7 cellular contexts compared by ENCODE assay signal in the genomic region with DNA sequence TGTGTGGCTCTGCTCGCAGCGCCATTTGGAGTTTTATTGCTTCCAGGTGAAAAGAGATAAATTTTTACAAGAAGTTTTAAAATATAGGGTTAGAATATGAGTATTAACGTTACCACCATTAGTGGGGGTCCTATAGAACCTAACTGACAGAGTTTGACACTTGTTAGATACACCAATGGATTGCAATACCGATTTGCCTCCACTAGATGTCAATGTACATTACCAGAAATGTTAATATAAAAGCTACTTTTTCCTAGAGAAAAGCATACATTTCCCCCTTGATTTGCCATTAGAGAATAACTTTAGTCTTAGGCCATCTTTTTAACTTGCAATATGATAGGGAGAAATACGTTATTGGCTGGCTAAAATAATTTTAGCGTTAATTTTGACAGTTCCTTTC.
DNase-seq lines count a peak whose midpoint lies in the region; ATAC-seq and TF ChIP-seq lines count a peak whose summit lies in the region.

No MANE protein-coding gene starts in this region.

- H3K27me3 Mint-ChIP-seq in progenitor cell of endocrine pancreas: no peaks in the 10 kb centered on the region

- peak; percentile 1 for DNase-seq in NCI-H1092 (lab: John Stamatoyannopoulos, UW)
- DNase-seq in dedifferentiated amniotic fluid mesenchymal stem cell (ENCODE audit: extremely low spot score): peak; percentile 47
- no peak for DNase-seq in progenitor cell of endocrine pancreas (ENCODE audit: low spot score, unreplicated experiment)
- DNase-seq in activated CD4-positive, alpha-beta T cell treated with anti-CD3 and anti-CD28 coated beads, Interleukin-2, amount 50 U/mL, for 4 hours: no peak

- peak; percentile 63 for TF ChIP-seq CTCF in progenitor cell of endocrine pancreas (IDR thresholded peaks at IDR 0.05; ENCODE audit: unreplicated experiment)

- no peaks in the 10 kb centered on the region for H3K36me3 Mint-ChIP-seq in progenitor cell of endocrine pancreas (ENCODE audit: insufficient read depth)

- H3K4me3 Mint-ChIP-seq in progenitor cell of endocrine pancreas (ENCODE audit: low read depth): no peak overlapping the region

- no peaks in the 10 kb centered on the region for H3K4me1 Mint-ChIP-seq in progenitor cell of endocrine pancreas (ENCODE audit: low read depth)

- no peak overlapping the region for H3K27ac Mint-ChIP-seq in progenitor cell of endocrine pancreas

- H3K9me3 Mint-ChIP-seq in progenitor cell of endocrine pancreas (ENCODE audit: low read depth): peaks cover 30% of the 10 kb centered on the region

- ATAC-seq in GM18858 (IDR thresholded peaks at IDR 0.05; ENCODE audit: unreplicated experiment): peak; percentile 55
- ATAC-seq in HG03442 (IDR thresholded peaks at IDR 0.05; ENCODE audit: unreplicated experiment): no peak
- no peak for ATAC-seq in GM18868 (IDR thresholded peaks at IDR 0.05; ENCODE audit: unreplicated experiment)

Comparison
In these comparisons a context has a peak if more than half of its experiments do, and no peak if none do; other contexts are left out.
1. DNase-seq: peak in NCI-H1092 (single experiment) and dedifferentiated amniotic fluid mesenchymal stem cell (single experiment); none in progenitor cell of endocrine pancreas (single experiment) and activated CD4-positive, alpha-beta T cell treated with anti-CD3 and anti-CD28 coated beads, Interleukin-2, amount 50 U/mL, for 4 hours (0 of 2).